8 cellular contexts compared by ENCODE assay signal in the genomic region with DNA sequence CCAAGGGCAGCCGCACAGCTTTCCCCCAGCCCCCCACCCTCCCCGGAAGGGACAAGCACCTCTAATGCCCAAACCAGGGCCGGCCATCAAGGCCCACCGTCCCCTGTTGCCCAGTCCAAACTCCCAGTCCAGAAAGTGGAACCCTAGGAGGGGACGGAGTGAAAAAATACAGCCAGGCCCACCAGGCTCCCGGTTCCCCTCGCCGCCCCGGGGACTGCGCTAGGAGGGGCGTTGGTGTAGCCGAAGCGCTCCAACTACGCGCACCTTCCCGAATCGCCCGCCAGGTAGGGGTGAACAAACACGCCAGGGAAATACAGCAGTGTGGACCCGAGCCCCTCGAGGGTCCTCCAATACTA. TPM values are rescaled to one million over a fixed set of nuclear protein-coding genes. Genes with fewer than 3 reads are reported as not detected.
DNase-seq lines count a peak whose midpoint lies in the region; ATAC-seq and TF ChIP-seq lines count a peak whose summit lies in the region.

No MANE protein-coding gene starts in this region.

- no peak overlapping the region for H2AFZ ChIP-seq in PC-3 (ENCODE audit: low read length)

- no peak for TF ChIP-seq POLR2A in prostate gland (IDR thresholded peaks at IDR 0.05)

- POLR2A ChIA-PET in PC-3 (lab: Charles Lee; ENCODE audit: unreplicated experiment) = no interaction called here

- H3F3A ChIP-seq in DOHH2 (ENCODE audit: control insufficient read depth, insufficient read depth) (peaks cover 8% of the 10 kb centered on the region; the same call in 1 of the 2 replicates), PC-3 (ENCODE audit: low read length, unreplicated experiment) (no peaks in the 10 kb centered on the region)

- no peaks in the 10 kb centered on the region for H3K9me3 ChIP-seq in DOHH2 (ENCODE audit: control insufficient read depth, insufficient read depth, low read length)
- no peaks in the 10 kb centered on the region for H3K9me3 ChIP-seq in PC-3 (ENCODE audit: low read length)
- H3K9me3 ChIP-seq in esophagus (ENCODE audit: control insufficient read depth in 2 of 2, insufficient read depth in 1 of 2, low read depth in 1 of 2, low read length in 1 of 2) = no peaks in the 10 kb centered on the region
- no peaks in the 10 kb centered on the region for H3K9me3 ChIP-seq in prostate gland

- peaks cover 68% of the 10 kb centered on the region for H3K79me2 ChIP-seq in DOHH2 (ENCODE audit: control insufficient read depth, low read length)
- peaks cover 56% of the 10 kb centered on the region for H3K79me2 ChIP-seq in PC-3 (ENCODE audit: low read length)

- H3K36me3 ChIP-seq in DOHH2 (ENCODE audit: control insufficient read depth, low read length) = peaks cover 8% of the 10 kb centered on the region; the same call in 1 of the 2 replicates
- no peaks in the 10 kb centered on the region for H3K36me3 ChIP-seq in PC-3 (ENCODE audit: low read depth, low read length)
- no peaks in the 10 kb centered on the region for H3K36me3 ChIP-seq in esophagus (ENCODE audit: control insufficient read depth in 2 of 2, insufficient read depth in 2 of 2, low read length in 1 of 2)
- H3K36me3 ChIP-seq in prostate gland = no peaks in the 10 kb centered on the region

- H3K4me2 ChIP-seq in DOHH2 (ENCODE audit: low read length) = peak overlapping the region; percentile 83
- peak overlapping the region; percentile 95 for H3K4me2 ChIP-seq in PC-3 (ENCODE audit: low read length)

- peak overlapping the region; percentile 80 for H3K4me3 ChIP-seq in DOHH2 (ENCODE audit: low read length)
- peak overlapping the region; percentile 94 for H3K4me3 ChIP-seq in PC-3 (ENCODE audit: low read length)
- H3K4me3 ChIP-seq in esophagus (ENCODE audit: low read depth in 1 of 2, low read length in 2 of 2) = peak overlapping the region; percentile 86 to 90
- H3K4me3 ChIP-seq in prostate gland = peak overlapping the region; percentile 66 to 67

- intact Hi-C loops in PC-3 (cut with micrococcal nuclease) (no loop called here), prostate gland (cut with DNase I) (no loop called here)

- H3K9ac ChIP-seq in PC-3 (ENCODE audit: low read length) = peak overlapping the region; percentile 81

- WGBS in esophagus, 2 donors = 5 to 7% methylated on average over 21 of the region's 21 CpGs
- WGBS in prostate gland = 6% methylated on average over 20 of the region's 21 CpGs

- CTCF ChIA-PET in PC-3 (lab: Charles Lee) = no interaction called here

- TSS peak; percentile 68 for BruUV-seq in PC-3 (replicated peaks; lab: Mats Ljungman, UMichigan)

- H4K20me1 ChIP-seq in DOHH2 (ENCODE audit: control insufficient read depth, insufficient read depth, low read depth, low read length) (0 out of 2 replicates have a peak, but pooled peaks cover 3% of the 10 kb centered on the region), PC-3 (ENCODE audit: low read length) (peaks cover 27% of the 10 kb centered on the region)

- H3K27ac ChIP-seq in DOHH2 (ENCODE audit: low read depth, low read length) (peak overlapping the region; percentile 37; the same call in 1 of the 2 replicates), PC-3 (ENCODE audit: low read length) (no peak overlapping the region), esophagus (ENCODE audit: low read depth in 2 of 2, low read length in 1 of 2) (peak overlapping the region; percentile 29 to 95), prostate gland (peak overlapping the region in 1 of 2 donors; percentile 8)

- DNase-seq in PC-3 = no peak
- no peak for DNase-seq in prostate gland (ENCODE audit: low spot score)
- DNase-seq in putamen (ENCODE audit: low spot score) = no peak
- no peak for DNase-seq in NCI-H1105 treated with DMSO at 0.1 percent for 48 hours (lab: John Stamatoyannopoulos, UW)
- no peak for DNase-seq in SW480 (ENCODE audit: low spot score)

- no peaks in the 10 kb centered on the region for H3K27me3 ChIP-seq in DOHH2 (ENCODE audit: control insufficient read depth, low read length)
- no peaks in the 10 kb centered on the region for H3K27me3 ChIP-seq in PC-3 (ENCODE audit: low read length)
- no peaks in the 10 kb centered on the region for H3K27me3 ChIP-seq in esophagus (ENCODE audit: control insufficient read depth in 1 of 2, insufficient read depth in 2 of 2, low read length in 2 of 2)
- H3K27me3 ChIP-seq in prostate gland (replicated peaks; ENCODE audit: insufficient read depth) = no peaks in the 10 kb centered on the region

- H3K4me1 ChIP-seq in DOHH2 (ENCODE audit: control insufficient read depth, low read length) = peaks cover 62% of the 10 kb centered on the region
- H3K4me1 ChIP-seq in PC-3 (ENCODE audit: insufficient read depth, low read length) = peaks cover 17% of the 10 kb centered on the region; the same call in 1 of the 2 replicates
- H3K4me1 ChIP-seq in esophagus (ENCODE audit: control insufficient read depth in 2 of 2, insufficient read depth in 2 of 2, low read length in 1 of 2) = peaks cover 11 to 34% of the 10 kb centered on the region in 2 donors
- H3K4me1 ChIP-seq in prostate gland (replicated peaks) = peaks cover 18% of the 10 kb centered on the region

- no peaks in the 10 kb centered on the region for H3K9me2 ChIP-seq in DOHH2 (replicated peaks; ENCODE audit: control insufficient read depth, low read length)
- no peaks in the 10 kb centered on the region for H3K9me2 ChIP-seq in PC-3 (replicated peaks; ENCODE audit: low read length)

- ATAC-seq in PC-3 (no peak), HG03442 (IDR thresholded peaks at IDR 0.05; ENCODE audit: unreplicated experiment) (no peak)

- TF ChIP-seq CTCF in DOHH2 (IDR thresholded peaks at IDR 0.05; ENCODE audit: low read depth, low read length, poor library complexity, severe bottlenecking) (no peak), PC-3 (conservative IDR thresholded peaks at IDR 0.05; ENCODE audit: low read depth, low read length) (no peak), prostate gland (IDR thresholded peaks at IDR 0.05) (no peak)

RNA-seq across cellular contexts. Expression of a gene that starts 1.3 kb away (rescaled TPM):
- 15.1 and 20.9 TPM in 2 replicates for total RNA-seq in PC-3 (2014; rRNA removed)
- polyA plus RNA-seq in esophagus = 10 to 100 TPM in 1 of 2 donors, 1 to 10 TPM in 1; 9.3 to 13.5 TPM
- 10 to 100 TPM in 1 of 2 donors, 1 to 10 TPM in 1; 8.4 to 22.8 TPM for total RNA-seq in prostate gland

RNA-seq across cellular contexts. Expression of a gene that starts 13.8 kb away (rescaled TPM):
- total RNA-seq in PC-3 (2014; rRNA removed) (21.4 and 24.3 TPM in 2 replicates), prostate gland (10 to 100 TPM; 29.8 to 59.1 TPM)
- 10 to 100 TPM; 13.9 to 27.4 TPM for polyA plus RNA-seq in esophagus

RNA-seq across cellular contexts. Expression of a gene that starts 23.2 kb away (rescaled TPM):
- 101 and 102 TPM in 2 replicates for total RNA-seq in PC-3 (2014; rRNA removed)
- polyA plus RNA-seq in esophagus = 10 to 100 TPM; 73.9 to 76.2 TPM
- total RNA-seq in prostate gland = 100 to 1,000 TPM; 131 to 146 TPM

RNA-seq across cellular contexts. Expression of a gene that starts 43.2 kb away (rescaled TPM):
- 8.4 and 10.3 TPM in 2 replicates for total RNA-seq in PC-3 (2014; rRNA removed)
- 1 to 10 TPM; 6.4 to 6.9 TPM for polyA plus RNA-seq in esophagus
- total RNA-seq in prostate gland = 10 to 100 TPM; 17.3 to 25.1 TPM

RNA-seq across cellular contexts. Expression of a gene that starts 43.2 kb away (rescaled TPM):
- total RNA-seq in PC-3 (2014; rRNA removed) = 61.5 and 73.7 TPM in 2 replicates
- polyA plus RNA-seq in esophagus = 10 to 100 TPM; 29.0 to 38.6 TPM
- 100 to 1,000 TPM; 161 to 248 TPM for total RNA-seq in prostate gland
